ENCODE assay signal across 22 cellular contexts in the genomic region with DNA sequence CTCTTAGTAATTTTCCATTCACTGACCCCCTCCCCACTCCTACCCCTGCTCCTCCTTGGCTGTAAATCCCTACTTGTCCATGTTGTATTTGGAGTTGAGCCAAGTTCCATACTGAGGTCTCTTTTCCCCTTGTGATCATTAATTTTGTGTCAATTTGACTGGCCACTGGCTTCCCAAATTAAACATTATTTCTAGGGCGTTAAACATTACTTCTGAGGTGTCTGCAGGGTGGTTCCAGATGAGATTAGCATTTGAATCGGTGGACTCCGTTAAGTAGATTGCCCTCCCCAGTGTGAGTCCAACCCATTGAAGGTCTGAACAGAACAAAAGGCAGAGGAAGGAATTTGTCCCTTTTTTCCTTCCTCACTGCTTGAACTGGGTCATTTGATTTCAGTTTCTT. TPM values are rescaled to one million over a fixed set of nuclear protein-coding genes. Genes with fewer than 3 reads are reported as not detected.
DNase-seq lines count a peak whose midpoint lies in the region; ATAC-seq and TF ChIP-seq lines count a peak whose summit lies in the region.
"Had no signal": no experiment of that assay in that cellular context is flagged by ENCODE, and none has a peak within 500 bp of the region (broad histone marks: within the 10 kb centered on the region; RNA-seq: fewer than 3 reads in every experiment).

No MANE protein-coding gene starts in this region.

- CTCF ChIA-PET in activated CD8-positive, alpha-beta T cell treated with anti-CD3 and anti-CD28 coated beads for 36 hours (lab: Charles Lee) = no interaction called here

- H3K9me3 Mint-ChIP-seq in CD4-positive, CD25-positive, alpha-beta regulatory T cell = peaks cover 0 to 2% (median 0%) of the 10 kb centered on the region in 7 donors
- no peaks in the 10 kb centered on the region for H3K9me3 Mint-ChIP-seq in endodermal cell
- no peaks in the 10 kb centered on the region for H3K9me3 Mint-ChIP-seq in activated CD8-positive, alpha-beta T cell treated with anti-CD3 and anti-CD28 coated beads for 36 hours
- H3K9me3 Mint-ChIP-seq: activated T-helper 17 cell treated with anti-CD3 and anti-CD28 coated beads, Interleukin-2, amount 50 U/mL, for 72 hours; brain; effector memory CD8-positive, alpha-beta T cell had no signal

- H3K4ac ChIP-seq in mesendoderm (ENCODE audit: low read depth, low read length) = no peak overlapping the region

- no peak overlapping the region for H2BK5ac ChIP-seq in mesendoderm (ENCODE audit: low read length)

- intact Hi-C loops in activated CD8-positive, alpha-beta T cell treated with anti-CD3 and anti-CD28 coated beads for 36 hours (cut with micrococcal nuclease) = no loop called here

- peak overlapping the region in 2 of 3 donors; percentile 37 to 39 for H3K27ac Mint-ChIP-seq in CD4-positive, CD25-positive, alpha-beta regulatory T cell
- peak overlapping the region; percentile 87 for H3K27ac Mint-ChIP-seq in endodermal cell
- H3K27ac Mint-ChIP-seq in activated CD8-positive, alpha-beta T cell treated with anti-CD3 and anti-CD28 coated beads for 36 hours = no peak overlapping the region
- H3K27ac Mint-ChIP-seq: activated T-helper 17 cell treated with anti-CD3 and anti-CD28 coated beads, Interleukin-2, amount 50 U/mL, for 72 hours; effector memory CD8-positive, alpha-beta T cell had no signal

- POLR2A ChIA-PET in activated CD8-positive, alpha-beta T cell treated with anti-CD3 and anti-CD28 coated beads for 36 hours (lab: Charles Lee) = no interaction called here

- peaks cover 4% of the 10 kb centered on the region for H3K79me2 ChIP-seq in mesendoderm (ENCODE audit: control insufficient read depth, insufficient read depth, low read length)

- H2AK5ac ChIP-seq in mesendoderm (ENCODE audit: low read length) = no peak overlapping the region

- H3K4me1 ChIP-seq in CD4-positive, CD25-positive, alpha-beta regulatory T cell (ENCODE audit: control insufficient read depth, insufficient read depth, low read length, poor library complexity, severe bottlenecking) = no peaks in the 10 kb centered on the region
- no peaks in the 10 kb centered on the region for H3K4me1 ChIP-seq in endodermal cell (ENCODE audit: control insufficient read depth, insufficient read depth, low read length)
- peaks cover 8% of the 10 kb centered on the region for H3K4me1 ChIP-seq in mesendoderm (ENCODE audit: control insufficient read depth, low read depth, low read length)

- peaks cover 0 to 17% (median 8%) of the 10 kb centered on the region in 4 donors for H3K4me1 Mint-ChIP-seq in CD4-positive, CD25-positive, alpha-beta regulatory T cell
- peaks cover 32% of the 10 kb centered on the region for H3K4me1 Mint-ChIP-seq in endodermal cell
- peaks cover 27% of the 10 kb centered on the region for H3K4me1 Mint-ChIP-seq in activated CD8-positive, alpha-beta T cell treated with anti-CD3 and anti-CD28 coated beads for 36 hours (ENCODE audit: low read depth)

- H2BK15ac ChIP-seq in mesendoderm (replicated peaks; ENCODE audit: low read depth) = no peak overlapping the region

- 16 to 20% methylated on average over 3 of the region's 3 CpGs for WGBS in endodermal cell (ENCODE audit: insufficient coverage in 1 of 2, insufficient read length in 1 of 2), 2 experiments
- no CpG with 5 or more reads among the region's 3 CpGs for WGBS in mesendoderm (ENCODE audit: extremely low coverage, insufficient coverage, low lambda C conversion rate)

- H3K4me3 ChIP-seq in CD4-positive, CD25-positive, alpha-beta regulatory T cell (ENCODE audit: low read depth, low read length) = no peak overlapping the region
- H3K4me3 ChIP-seq in endodermal cell (ENCODE audit: low read length) = no peak overlapping the region
- H3K4me3 ChIP-seq in mesendoderm (ENCODE audit: low read length) = no peak overlapping the region
- H3K4me3 ChIP-seq: lung, vagina had no signal

- H3K9me3 ChIP-seq in CD4-positive, CD25-positive, alpha-beta regulatory T cell (ENCODE audit: control insufficient read depth in 2 of 2, low read length in 2 of 2) = no peaks in the 10 kb centered on the region
- no peaks in the 10 kb centered on the region for H3K9me3 ChIP-seq in endodermal cell (ENCODE audit: control insufficient read depth, low read length)
- H3K9me3 ChIP-seq: vagina had no signal

- H3K4me3 Mint-ChIP-seq in CD4-positive, CD25-positive, alpha-beta regulatory T cell = no peak overlapping the region
- H3K4me3 Mint-ChIP-seq in endodermal cell = no peak overlapping the region
- no peak overlapping the region for H3K4me3 Mint-ChIP-seq in activated CD8-positive, alpha-beta T cell treated with anti-CD3 and anti-CD28 coated beads for 36 hours
- H3K4me3 Mint-ChIP-seq: activated T-helper 17 cell treated with anti-CD3 and anti-CD28 coated beads, Interleukin-2, amount 50 U/mL, for 72 hours; brain; effector memory CD8-positive, alpha-beta T cell had no signal

- H4K5ac ChIP-seq in mesendoderm (ENCODE audit: low read length) = no peak overlapping the region

- H3K18ac ChIP-seq in mesendoderm (ENCODE audit: low read length) = no peak overlapping the region

- H2BK120ac ChIP-seq in mesendoderm (ENCODE audit: low read depth, low read length) = no peak overlapping the region

- H3K27me3 ChIP-seq in CD4-positive, CD25-positive, alpha-beta regulatory T cell (ENCODE audit: control insufficient read depth, insufficient read depth, low read length) = no peaks in the 10 kb centered on the region
- H3K27me3 ChIP-seq in endodermal cell (ENCODE audit: control insufficient read depth, insufficient read depth, low read length, poor library complexity, severe bottlenecking) (no peaks in the 10 kb centered on the region), mesendoderm (ENCODE audit: insufficient read depth, low read length, poor library complexity) (no peaks in the 10 kb centered on the region)
- H3K27me3 ChIP-seq: vagina had no signal

- H3K4me2 ChIP-seq in mesendoderm (ENCODE audit: low read length) = no peak overlapping the region

- H3K56ac ChIP-seq in mesendoderm (ENCODE audit: low read length) = no peak overlapping the region

- peaks cover 7% of the 10 kb centered on the region for H3K79me1 ChIP-seq in mesendoderm (ENCODE audit: low read length)

- no peak for TF ChIP-seq CTCF in endodermal cell (conservative IDR thresholded peaks at IDR 0.05)
- TF ChIP-seq CTCF in activated CD8-positive, alpha-beta T cell treated with anti-CD3 and anti-CD28 coated beads for 36 hours (IDR thresholded peaks at IDR 0.05) = no peak

- H3K9ac ChIP-seq in endodermal cell (ENCODE audit: extremely low read depth, low read length, poor library complexity, severe bottlenecking) = no peak overlapping the region
- H3K9ac ChIP-seq in mesendoderm (ENCODE audit: low read length) = no peak overlapping the region

- H4K8ac ChIP-seq in mesendoderm (ENCODE audit: low read depth, low read length) = no peak overlapping the region

- H3K36me3 Mint-ChIP-seq in CD4-positive, CD25-positive, alpha-beta regulatory T cell = peaks cover 19% of the 10 kb centered on the region
- peaks cover 12% of the 10 kb centered on the region for H3K36me3 Mint-ChIP-seq in endodermal cell (ENCODE audit: low read depth)
- H3K36me3 Mint-ChIP-seq in activated CD8-positive, alpha-beta T cell treated with anti-CD3 and anti-CD28 coated beads for 36 hours (ENCODE audit: low read depth) = peaks cover 19% of the 10 kb centered on the region
- H3K36me3 Mint-ChIP-seq: brain had no signal

- DNase-seq in CD4-positive, CD25-positive, alpha-beta regulatory T cell = no peak
- DNase-seq in HT-29 (ENCODE audit: low spot score) = peak; percentile 12
- peak; percentile 71 for DNase-seq in endodermal cell
- DNase-seq in mesendoderm = peak; percentile 41
- no peak for DNase-seq in globus pallidus (ENCODE audit: low spot score)
- DNase-seq in activated CD8-positive, alpha-beta T cell treated with anti-CD3 and anti-CD28 coated beads for 36 hours = no peak
- no peak for DNase-seq in EL
- DNase-seq in NCI-H1417 treated with DMSO at 0.1 percent for 48 hours (lab: John Stamatoyannopoulos, UW) = no peak
- DNase-seq: ACHN; activated CD4-positive, CD25-positive, alpha-beta regulatory T cell treated with anti-CD3 and anti-CD28 coated beads, Interleukin-2, amount 50 U/mL, for 72 hours; C1 segment of cervical spinal cord; DMS 273 treated with DMSO at 0.1 percent for 48 hours; effector memory CD8-positive, alpha-beta T cell; glutamatergic neuron; GOT3; NCI-H1105; NCI-H2081 had no signal

- no peak for ATAC-seq in CD4-positive, CD25-positive, alpha-beta regulatory T cell (ENCODE audit: low read depth in 2 of 2)
- ATAC-seq in activated CD8-positive, alpha-beta T cell treated with anti-CD3 and anti-CD28 coated beads for 36 hours = no peak
- ATAC-seq: activated T-helper 17 cell treated with anti-CD3 and anti-CD28 coated beads, Interleukin-2, amount 50 U/mL, for 72 hours; effector memory CD8-positive, alpha-beta T cell; SK-N-SH treated with all-trans-retinoic acid at 6 μM for 48 hours had no signal

- no peaks in the 10 kb centered on the region for H3K36me3 ChIP-seq in CD4-positive, CD25-positive, alpha-beta regulatory T cell (ENCODE audit: control insufficient read depth, insufficient read depth, low read length)
- H3K36me3 ChIP-seq in endodermal cell (ENCODE audit: control insufficient read depth, insufficient read depth, low read length) = no peaks in the 10 kb centered on the region
- no peaks in the 10 kb centered on the region for H3K36me3 ChIP-seq in mesendoderm (ENCODE audit: control insufficient read depth, insufficient read depth, low read length)
- H3K36me3 ChIP-seq: vagina had no signal

- H3K27ac ChIP-seq in CD4-positive, CD25-positive, alpha-beta regulatory T cell (ENCODE audit: insufficient read depth, low read length, poor library complexity, severe bottlenecking) = no peak overlapping the region
- no peak overlapping the region for H3K27ac ChIP-seq in endodermal cell (ENCODE audit: low read depth, low read length)
- no peak overlapping the region for H3K27ac ChIP-seq in mesendoderm (ENCODE audit: low read depth, low read length)
- H3K27ac ChIP-seq: vagina had no signal

- H3K27me3 Mint-ChIP-seq in CD4-positive, CD25-positive, alpha-beta regulatory T cell = no peaks in the 10 kb centered on the region
- H3K27me3 Mint-ChIP-seq in endodermal cell (ENCODE audit: insufficient read depth) = no peaks in the 10 kb centered on the region
- no peaks in the 10 kb centered on the region for H3K27me3 Mint-ChIP-seq in activated CD8-positive, alpha-beta T cell treated with anti-CD3 and anti-CD28 coated beads for 36 hours
- H3K27me3 Mint-ChIP-seq: activated T-helper 17 cell treated with anti-CD3 and anti-CD28 coated beads, Interleukin-2, amount 50 U/mL, for 72 hours; brain; effector memory CD8-positive, alpha-beta T cell had no signal

- no peak overlapping the region for H3K23ac ChIP-seq in mesendoderm (ENCODE audit: low read length)

RNA-seq across cellular contexts. Expression of a gene that starts 25.7 kb away (rescaled TPM):
- total RNA-seq in CD4-positive, CD25-positive, alpha-beta regulatory T cell = 18.6 TPM
- polyA plus RNA-seq in CD4-positive, CD25-positive, alpha-beta regulatory T cell = 10 to 100 TPM; 21.0 to 29.8 (median 24.7) TPM
- 13.6 and 14.6 TPM in 2 replicates for total RNA-seq in HT-29 (2014; rRNA removed; shearing (Covaris generic))
- 10 to 100 TPM; 64.4 to 76.4 TPM for total RNA-seq in endodermal cell
- polyA plus RNA-seq in endodermal cell (2013, experiment 1 of 2) = 21.4 TPM
- 20.1 TPM for polyA plus RNA-seq in endodermal cell (2013, experiment 2 of 2)
- polyA plus RNA-seq in mesendoderm (2013, experiment 1 of 2) = 99.2 TPM
- 97.9 TPM for polyA plus RNA-seq in mesendoderm (2013, experiment 2 of 2)
- 10 to 100 TPM; 60.2 to 61.6 TPM for total RNA-seq in activated CD8-positive, alpha-beta T cell treated with anti-CD3 and anti-CD28 coated beads for 36 hours

Comparison
In these comparisons a context has a peak if more than half of its experiments do, and no peak if none do; other contexts are left out.
1. DNase-seq: peak in HT-29 (single experiment), endodermal cell (single experiment) and mesendoderm (single experiment); none in CD4-positive, CD25-positive, alpha-beta regulatory T cell (0 of 3), globus pallidus (single experiment), activated CD8-positive, alpha-beta T cell treated with anti-CD3 and anti-CD28 coated beads for 36 hours (single experiment), EL (single experiment) and NCI-H1417 treated with DMSO at 0.1 percent for 48 hours (single experiment).